ENCODE assay signal across 17 cellular contexts in the genomic region with DNA sequence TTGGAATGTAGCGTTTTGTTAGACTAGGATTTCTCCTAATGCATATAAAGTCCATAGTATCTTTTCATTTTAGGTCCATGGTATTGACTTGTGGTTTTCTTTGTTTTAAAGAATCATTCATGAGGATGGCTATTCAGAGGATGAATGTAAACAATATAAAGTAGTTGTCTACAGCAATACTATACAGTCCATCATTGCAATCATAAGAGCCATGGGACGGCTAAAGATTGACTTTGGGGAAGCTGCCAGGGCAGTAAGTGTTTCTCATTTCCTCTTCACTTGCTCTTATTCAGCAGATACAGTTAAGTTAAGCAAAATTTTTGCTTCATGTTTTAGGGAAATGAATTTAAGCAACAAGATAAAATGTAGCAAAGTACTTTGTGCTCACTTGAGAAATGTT. TPM values are rescaled to one million over a fixed set of nuclear protein-coding genes. Genes with fewer than 3 reads are reported as not detected.
DNase-seq lines count a peak whose midpoint lies in the region; ATAC-seq and TF ChIP-seq lines count a peak whose summit lies in the region.
"Had no signal": no experiment of that assay in that cellular context is flagged by ENCODE, and none has a peak within 500 bp of the region (broad histone marks: within the 10 kb centered on the region; RNA-seq: fewer than 3 reads in every experiment).

No MANE protein-coding gene starts in this region.

- H3K27me3 ChIP-seq in right cardiac atrium (ENCODE audit: control insufficient read depth, insufficient read depth): no peaks in the 10 kb centered on the region
- no peaks in the 10 kb centered on the region for H3K27me3 ChIP-seq in upper lobe of right lung

- H3K27ac ChIP-seq in right cardiac atrium (ENCODE audit: low read length): no peak overlapping the region
- H3K27ac ChIP-seq in upper lobe of right lung: no peak overlapping the region
- H3K27ac ChIP-seq: A549, thoracic aorta, WERI-Rb-1 had no signal

- DNase-seq in Right ventricle myocardium superior (no peak), right cardiac atrium (no peak), NOMO-1 treated with DMSO at 0.1 percent for 48 hours (lab: John Stamatoyannopoulos, UW; ENCODE audit: unreplicated experiment) (peak; percentile 88), fibroblast of peridontal ligament (ENCODE audit: extremely low read depth) (peak; percentile 42), upper lobe of right lung (no peak), kidney glomerular epithelial cell (lab: John Stamatoyannopoulos, UW) (no peak), SW480 (ENCODE audit: low spot score) (no peak)
- DNase-seq: amygdala; cerebellar nuclear complex; mammary epithelial cell; MM.1S; stimulated activated CD4-positive, alpha-beta T cell treated with anti-CD3 and anti-CD28 coated beads, Interleukin-4, amount 100 ng/mL, for 24 hours; WERI-Rb-1 had no signal

- H3K36me3 ChIP-seq in upper lobe of right lung: peaks cover 30% of the 10 kb centered on the region

- 60% methylated on average over 2 of the region's 2 CpGs for WGBS in right cardiac atrium

- no peak overlapping the region for H3K4me3 ChIP-seq in right cardiac atrium (ENCODE audit: low read length)
- H3K4me3 ChIP-seq in upper lobe of right lung: no peak overlapping the region
- H3K4me3 ChIP-seq: A549, thoracic aorta had no signal

- H3K4me1 ChIP-seq in right cardiac atrium (ENCODE audit: control insufficient read depth, insufficient read depth, low read length) (peaks cover 2% of the 10 kb centered on the region), upper lobe of right lung (peaks cover 43% of the 10 kb centered on the region)
- H3K4me1 ChIP-seq: A549 had no signal

- TF ChIP-seq CTCF in upper lobe of right lung (IDR thresholded peaks at IDR 0.05): no peak

- peak; percentile 51 for ATAC-seq in Right ventricle myocardium superior (ENCODE audit: poor library complexity)
- ATAC-seq in right cardiac atrium: no peak
- peak; percentile 82 for ATAC-seq in upper lobe of right lung
- ATAC-seq in GM18873 (IDR thresholded peaks at IDR 0.05; ENCODE audit: low FRiP score, unreplicated experiment): no peak
- ATAC-seq: A549 had no signal

- intact Hi-C loops in Right ventricle myocardium superior (cut with DNase I) (no loop called here), right cardiac atrium (cut with DNase I) (no loop called here), upper lobe of right lung (cut with DNase I) (no loop called here)

- no peaks in the 10 kb centered on the region for H3K9me3 ChIP-seq in right cardiac atrium (ENCODE audit: control insufficient read depth, low read length)
- H3K9me3 ChIP-seq in upper lobe of right lung: no peaks in the 10 kb centered on the region
- H3K9me3 ChIP-seq: A549, thoracic aorta had no signal

RNA-seq across cellular contexts. Expression of a gene that starts 25.4 kb away (rescaled TPM):
- 2.4 TPM for total RNA-seq in Right ventricle myocardium superior
- 1 to 10 TPM; 2.6 to 4.7 (median 3.0) TPM for total RNA-seq in right cardiac atrium
- 1.6 TPM for polyA plus RNA-seq in right cardiac atrium
- total RNA-seq in upper lobe of right lung: 6.9 TPM

RNA-seq across cellular contexts. Expression of a gene that starts 34.1 kb away (rescaled TPM):
- 0.32 TPM for total RNA-seq in Right ventricle myocardium superior
- total RNA-seq in right cardiac atrium: 1 to 10 TPM in 1 of 4 donors, under 1 TPM in 3; 0.22 to 1.4 (median 0.69) TPM
- 0.14 TPM for polyA plus RNA-seq in right cardiac atrium
- total RNA-seq in upper lobe of right lung: not detected
- total RNA-seq: fibroblast of villous mesenchyme, thoracic aorta had no signal
- polyA plus RNA-seq: mammary epithelial cell had no signal

RNA-seq across cellular contexts. Expression of a gene that starts 45.6 kb away (rescaled TPM):
- total RNA-seq in Right ventricle myocardium superior (not detected), right cardiac atrium (not detected), upper lobe of right lung (not detected)
- not detected for polyA plus RNA-seq in right cardiac atrium
- total RNA-seq: mammary epithelial cell, thoracic aorta had no signal

RNA-seq across cellular contexts. Expression of a gene that starts 45.9 kb away (rescaled TPM):
- 11.5 TPM for total RNA-seq in Right ventricle myocardium superior
- 10 to 100 TPM; 18.8 to 26.1 (median 23.4) TPM for total RNA-seq in right cardiac atrium
- 8.4 TPM for polyA plus RNA-seq in right cardiac atrium
- 56.9 TPM for total RNA-seq in upper lobe of right lung

Comparison
In these comparisons a context has a peak if more than half of its experiments do, and no peak if none do; other contexts are left out.
1. ATAC-seq: peak in Right ventricle myocardium superior (single experiment) and upper lobe of right lung (single experiment); none in right cardiac atrium (0 of 2) and GM18873 (single experiment).
2. DNase-seq: peak in NOMO-1 treated with DMSO at 0.1 percent for 48 hours (single experiment) and fibroblast of peridontal ligament (single experiment); none in Right ventricle myocardium superior (single experiment), right cardiac atrium (0 of 3), upper lobe of right lung (single experiment), kidney glomerular epithelial cell (single experiment) and SW480 (single experiment).